ENCODE assay signal across 17 cellular contexts in the genomic region with DNA sequence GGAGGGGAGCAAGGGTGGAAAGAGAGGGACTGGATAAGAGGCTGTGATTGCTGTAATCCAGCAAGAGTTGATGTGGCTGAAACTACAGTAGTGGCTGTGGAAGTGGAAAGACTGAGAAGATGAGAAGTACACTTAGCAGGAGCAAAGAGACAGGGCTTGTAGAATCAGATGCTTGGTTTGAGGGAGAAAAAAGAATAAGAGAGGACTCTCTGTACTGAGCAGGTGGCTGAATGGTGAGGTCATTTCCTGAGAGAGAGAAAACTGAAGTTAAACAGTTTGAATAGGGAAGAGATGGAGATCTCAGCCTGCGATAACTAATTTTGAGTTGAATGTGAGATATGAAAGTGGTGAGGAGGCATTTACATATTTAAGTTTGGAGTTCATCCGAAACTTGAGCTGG.
DNase-seq lines count a peak whose midpoint lies in the region; ATAC-seq and TF ChIP-seq lines count a peak whose summit lies in the region.
"Had no signal": no experiment of that assay in that cellular context is flagged by ENCODE, and none has a peak within 500 bp of the region (broad histone marks: within the 10 kb centered on the region; RNA-seq: fewer than 3 reads in every experiment).

No MANE protein-coding gene starts in this region.

- H3K9me2 ChIP-seq in PC-9 (ENCODE audit: insufficient read depth): peaks cover 5% of the 10 kb centered on the region; the same call in 1 of the 2 replicates

- no peaks in the 10 kb centered on the region for H3K9me3 ChIP-seq in PC-9 (ENCODE audit: insufficient read depth, low read depth)
- H3K9me3 ChIP-seq: gastroesophageal sphincter, upper lobe of left lung had no signal

- no peak overlapping the region for H3K4me2 ChIP-seq in PC-9

- H3K4me1 ChIP-seq in PC-9 (replicated peaks; ENCODE audit: insufficient read depth): no peaks in the 10 kb centered on the region
- H3K4me1 ChIP-seq: gastroesophageal sphincter, upper lobe of left lung had no signal

- H3K36me3 ChIP-seq in PC-9 (ENCODE audit: low read depth): no peaks in the 10 kb centered on the region
- H3K36me3 ChIP-seq: cardiac muscle cell, gastroesophageal sphincter, upper lobe of left lung had no signal

- in situ Hi-C loops in ACHN (cut with HindIII; ENCODE audit: low pct_ligation_motif_present, low pct_unique_long_range_greater_than_20kb, low sequenced_read_pairs): no loop called here

- peak; percentile 23 for DNase-seq in DMS53 treated with DMSO at 0.1 percent for 48 hours (lab: John Stamatoyannopoulos, UW; ENCODE audit: unreplicated experiment)
- DNase-seq in PC-9: no peak
- no peak for DNase-seq in HuH-7.5 (ENCODE audit: low spot score)
- DNase-seq in ACHN: no peak
- DNase-seq in stimulated activated naive CD4-positive, alpha-beta T cell (lab: John Stamatoyannopoulos, UW): no peak
- DNase-seq: activated CD8-positive, alpha-beta T cell treated with anti-CD3 and anti-CD28 coated beads, Interleukin-2, amount 10 ng/mL, durations not matched to agents 7 days and 5 days; activated naive CD4-positive, alpha-beta T cell; Calu3; H9; stimulated activated CD4-positive, alpha-beta T cell treated with anti-CD3 and anti-CD28 coated beads, Interleukin-15, amount 100 ng/mL, for 24 hours; upper lobe of left lung had no signal

- POLR2A ChIA-PET in PC-9 (lab: Charles Lee; ENCODE audit: unreplicated experiment): no interaction called here

- BruUV-seq in PC-9 (replicated peaks; lab: Mats Ljungman, UMichigan): no TSS peak

- H3F3A ChIP-seq in PC-9 (ENCODE audit: insufficient read depth, low read depth): no peaks in the 10 kb centered on the region

- no peak for TF ChIP-seq CTCF in PC-9 (conservative IDR thresholded peaks at IDR 0.05)

- H4K20me1 ChIP-seq in PC-9 (ENCODE audit: insufficient read depth): no peaks in the 10 kb centered on the region

- intact Hi-C loops in PC-9 (cut with micrococcal nuclease; ENCODE audit: unreplicated experiment): no loop called here

- no peak overlapping the region for H2AFZ ChIP-seq in PC-9

- H3K27ac ChIP-seq in PC-9: no peak overlapping the region
- H3K27ac ChIP-seq: cardiac muscle cell, gastroesophageal sphincter, upper lobe of left lung had no signal

- no peak overlapping the region for H3K4me3 ChIP-seq in PC-9
- H3K4me3 ChIP-seq: cardiac muscle cell, gastroesophageal sphincter, upper lobe of left lung had no signal

- ATAC-seq in GM19324 (IDR thresholded peaks at IDR 0.05; ENCODE audit: low FRiP score, unreplicated experiment) (peak; percentile 36), HG02588 (IDR thresholded peaks at IDR 0.05; ENCODE audit: unreplicated experiment) (peak; percentile 44), HG03432 (IDR thresholded peaks at IDR 0.05; ENCODE audit: unreplicated experiment) (peak; percentile 51)
- ATAC-seq: activated CD8-positive, alpha-beta T cell treated with anti-CD3 and anti-CD28 coated beads, Interleukin-2, amount 10 ng/mL, durations not matched to agents 7 days and 5 days; gastroesophageal sphincter; Panc1 had no signal

- no peaks in the 10 kb centered on the region for H3K79me2 ChIP-seq in PC-9 (ENCODE audit: low read depth)

- peaks cover 4% of the 10 kb centered on the region; the same call in 1 of the 2 replicates for H3K27me3 ChIP-seq in PC-9 (ENCODE audit: insufficient read depth, low read depth)
- H3K27me3 ChIP-seq: upper lobe of left lung had no signal

- CTCF ChIA-PET in PC-9 (lab: Charles Lee): no interaction called here
